Comparison of ENCODE assay signal across 8 cellular contexts in the genomic region with DNA sequence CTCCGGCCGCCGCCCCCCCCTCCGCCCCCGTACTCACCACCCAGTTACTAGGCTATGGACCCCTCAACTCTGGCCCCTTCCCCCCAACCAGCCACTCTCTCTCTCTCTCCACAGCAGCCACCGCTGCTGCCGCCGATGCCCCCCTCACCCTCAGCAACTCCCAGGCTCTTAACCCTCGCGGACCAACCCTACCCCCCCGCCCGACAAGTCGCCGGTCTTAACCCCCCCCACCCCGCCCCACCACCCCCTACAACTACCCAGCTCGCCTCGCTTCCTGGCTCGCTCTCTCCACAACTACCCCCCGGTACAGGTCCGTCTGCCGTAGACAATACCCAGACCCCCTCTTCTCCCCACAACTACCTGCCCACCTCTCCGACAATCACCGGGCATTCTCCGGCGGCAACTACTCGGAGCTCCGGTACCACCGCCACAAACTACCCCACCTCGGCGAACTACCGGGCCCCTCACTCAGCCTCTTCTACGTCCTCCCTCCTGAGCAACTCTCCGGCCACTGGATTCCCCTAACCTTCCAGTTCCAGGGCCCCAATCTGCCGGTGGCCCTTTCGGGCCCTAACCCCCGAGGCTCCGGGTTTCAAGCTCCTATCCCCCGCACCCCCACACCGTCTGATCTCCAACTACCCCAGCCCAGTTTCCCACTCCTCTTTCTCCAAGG.
DNase-seq lines count a peak whose midpoint lies in the region.

No MANE protein-coding gene starts in this region.

- peak; percentile 41 for DNase-seq in stimulated activated CD4-positive, alpha-beta T cell treated with anti-CD3 and anti-CD28 coated beads, Interleukin-12 subunit alpha, Interleukin-12 subunit beta, amount 100 ng/mL, for 4 hours
- no peak for DNase-seq in stimulated activated CD4-positive, alpha-beta T cell treated with anti-CD3 and anti-CD28 coated beads, Interleukin-2, amount 100 ng/mL, for 48 hours
- peak; percentile 74 for DNase-seq in activated effector memory CD4-positive, alpha-beta T cell treated with anti-CD3 and anti-CD28 coated beads, Interleukin-2, amount 50 U/mL, for 16 hours
- DNase-seq in glomerular visceral epithelial cell (ENCODE audit: extremely low spot score) = peak; percentile 52
- DNase-seq in retina = peak; percentile 53
- DNase-seq in NCI-H2227 (lab: John Stamatoyannopoulos, UW; ENCODE audit: unreplicated experiment) = no peak
- no peak for DNase-seq in CD1c-positive myeloid dendritic cell (ENCODE audit: extremely low spot score)
- DNase-seq in COR-L47 (lab: John Stamatoyannopoulos, UW) = no peak

Comparison
In these comparisons a context has a peak if more than half of its experiments do, and no peak if none do; other contexts are left out.
1. DNase-seq: peak in stimulated activated CD4-positive, alpha-beta T cell treated with anti-CD3 and anti-CD28 coated beads, Interleukin-12 subunit alpha, Interleukin-12 subunit beta, amount 100 ng/mL, for 4 hours (single experiment), activated effector memory CD4-positive, alpha-beta T cell treated with anti-CD3 and anti-CD28 coated beads, Interleukin-2, amount 50 U/mL, for 16 hours (single experiment), glomerular visceral epithelial cell (single experiment) and retina (single experiment); none in stimulated activated CD4-positive, alpha-beta T cell treated with anti-CD3 and anti-CD28 coated beads, Interleukin-2, amount 100 ng/mL, for 48 hours (0 of 2), NCI-H2227 (single experiment), CD1c-positive myeloid dendritic cell (single experiment) and COR-L47 (single experiment).